1 cellular context compared by ENCODE assay signal in the genomic region with DNA sequence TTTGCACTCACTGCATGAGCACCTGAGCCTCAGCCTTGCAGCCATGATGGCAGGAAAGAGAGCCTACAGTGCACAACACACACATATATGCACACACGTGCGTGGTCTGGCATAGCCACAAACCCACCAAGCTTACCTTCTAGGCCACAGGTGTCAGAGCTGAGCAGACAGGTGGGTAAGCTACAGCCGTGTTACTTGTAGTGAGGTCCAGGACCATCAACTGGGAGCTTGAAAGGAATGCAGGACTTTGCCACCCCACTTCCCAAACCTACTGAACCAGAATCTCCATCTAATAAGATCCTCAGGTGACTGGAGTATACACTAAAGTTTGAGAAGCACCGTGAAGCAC.
TF ChIP-seq lines count a peak whose summit lies in the region.

No MANE protein-coding gene starts in this region.

TF ChIP-seq in HCT116, 20 proteins besides CTCF, POLR2A, EP300 and RAD21:
- TF ChIP-seq, protein P1, sequence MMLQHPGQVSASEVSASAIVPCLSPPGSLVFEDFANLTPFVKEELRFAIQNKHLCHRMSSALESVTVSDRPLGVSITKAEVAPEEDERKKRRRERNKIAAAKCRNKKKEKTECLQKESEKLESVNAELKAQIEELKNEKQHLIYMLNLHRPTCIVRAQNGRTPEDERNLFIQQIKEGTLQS (IDR thresholded peaks at IDR 0.05), result no peak
- no peak for TF ChIP-seq YY1 (IDR thresholded peaks at IDR 0.05; ENCODE audit: extremely low read depth, insufficient replicate concordance, low read depth, low read length)
